Comparison of ENCODE assay signal across 1 cellular context in the genomic region with DNA sequence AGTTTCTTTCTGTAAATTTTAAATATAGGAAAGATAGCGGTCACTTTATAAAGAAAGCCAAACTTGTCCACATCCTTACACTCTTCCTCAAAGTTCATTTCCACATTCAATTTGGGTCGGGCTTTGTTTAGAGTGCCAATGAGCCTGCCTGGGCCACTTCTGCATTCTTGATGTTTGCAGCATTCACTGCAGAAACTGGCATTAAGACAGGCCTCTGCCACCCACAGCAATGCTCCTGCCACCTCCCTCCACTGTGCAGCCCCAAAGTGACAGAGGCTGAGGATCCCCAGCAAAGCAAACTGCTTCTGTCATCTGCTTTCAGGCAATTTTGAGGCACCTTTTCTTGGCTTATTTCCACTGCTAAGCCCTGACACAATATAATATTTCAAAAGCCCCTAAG.
A peak's percentile ranks its signal among the peaks of the same experiment; 100 is the strongest.
TF ChIP-seq lines count a peak whose summit lies in the region.

No MANE protein-coding gene starts in this region.

TF ChIP-seq in GM12878, 131 proteins besides CTCF, POLR2A, EP300 and RAD21 (continued from another document):
- TF ChIP-seq, protein P1, sequence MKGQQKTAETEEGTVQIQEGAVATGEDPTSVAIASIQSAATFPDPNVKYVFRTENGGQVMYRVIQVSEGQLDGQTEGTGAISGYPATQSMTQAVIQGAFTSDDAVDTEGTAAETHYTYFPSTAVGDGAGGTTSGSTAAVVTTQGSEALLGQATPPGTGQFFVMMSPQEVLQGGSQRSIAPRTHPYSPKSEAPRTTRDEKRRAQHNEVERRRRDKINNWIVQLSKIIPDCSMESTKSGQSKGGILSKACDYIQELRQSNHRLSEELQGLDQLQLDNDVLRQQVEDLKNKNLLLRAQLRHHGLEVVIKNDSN (IDR thresholded peaks at IDR 0.05; ENCODE audit: borderline replicate concordance, extremely low read length, insufficient read depth, low read depth, low read length), result no peak
- TF ChIP-seq BMI1 (IDR thresholded peaks at IDR 0.05; ENCODE audit: borderline replicate concordance), result 0 out of 2 replicates have a peak, but pooled peaks have one; percentile 18
- TF ChIP-seq ZNF24 (IDR thresholded peaks at IDR 0.05), result 0 out of 2 replicates have a peak, but pooled peaks have one; percentile 4
- no peak for TF ChIP-seq ZNF207 (IDR thresholded peaks at IDR 0.05; ENCODE audit: borderline replicate concordance)
- TF ChIP-seq, protein P2, sequence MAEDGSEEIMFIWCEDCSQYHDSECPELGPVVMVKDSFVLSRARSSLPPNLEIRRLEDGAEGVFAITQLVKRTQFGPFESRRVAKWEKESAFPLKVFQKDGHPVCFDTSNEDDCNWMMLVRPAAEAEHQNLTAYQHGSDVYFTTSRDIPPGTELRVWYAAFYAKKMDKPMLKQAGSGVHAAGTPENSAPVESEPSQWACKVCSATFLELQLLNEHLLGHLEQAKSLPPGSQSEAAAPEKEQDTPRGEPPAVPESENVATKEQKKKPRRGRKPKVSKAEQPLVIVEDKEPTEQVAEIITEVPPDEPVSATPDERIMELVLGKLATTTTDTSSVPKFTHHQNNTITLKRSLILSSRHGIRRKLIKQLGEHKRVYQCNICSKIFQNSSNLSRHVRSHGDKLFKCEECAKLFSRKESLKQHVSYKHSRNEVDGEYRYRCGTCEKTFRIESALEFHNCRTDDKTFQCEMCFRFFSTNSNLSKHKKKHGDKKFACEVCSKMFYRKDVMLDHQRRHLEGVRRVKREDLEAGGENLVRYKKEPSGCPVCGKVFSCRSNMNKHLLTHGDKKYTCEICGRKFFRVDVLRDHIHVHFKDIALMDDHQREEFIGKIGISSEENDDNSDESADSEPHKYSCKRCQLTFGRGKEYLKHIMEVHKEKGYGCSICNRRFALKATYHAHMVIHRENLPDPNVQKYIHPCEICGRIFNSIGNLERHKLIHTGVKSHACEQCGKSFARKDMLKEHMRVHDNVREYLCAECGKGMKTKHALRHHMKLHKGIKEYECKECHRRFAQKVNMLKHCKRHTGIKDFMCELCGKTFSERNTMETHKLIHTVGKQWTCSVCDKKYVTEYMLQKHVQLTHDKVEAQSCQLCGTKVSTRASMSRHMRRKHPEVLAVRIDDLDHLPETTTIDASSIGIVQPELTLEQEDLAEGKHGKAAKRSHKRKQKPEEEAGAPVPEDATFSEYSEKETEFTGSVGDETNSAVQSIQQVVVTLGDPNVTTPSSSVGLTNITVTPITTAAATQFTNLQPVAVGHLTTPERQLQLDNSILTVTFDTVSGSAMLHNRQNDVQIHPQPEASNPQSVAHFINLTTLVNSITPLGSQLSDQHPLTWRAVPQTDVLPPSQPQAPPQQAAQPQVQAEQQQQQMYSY (CRISPR knock-in tag; IDR thresholded peaks at IDR 0.05), result no peak
